1 cellular context compared by ENCODE assay signal in the genomic region with DNA sequence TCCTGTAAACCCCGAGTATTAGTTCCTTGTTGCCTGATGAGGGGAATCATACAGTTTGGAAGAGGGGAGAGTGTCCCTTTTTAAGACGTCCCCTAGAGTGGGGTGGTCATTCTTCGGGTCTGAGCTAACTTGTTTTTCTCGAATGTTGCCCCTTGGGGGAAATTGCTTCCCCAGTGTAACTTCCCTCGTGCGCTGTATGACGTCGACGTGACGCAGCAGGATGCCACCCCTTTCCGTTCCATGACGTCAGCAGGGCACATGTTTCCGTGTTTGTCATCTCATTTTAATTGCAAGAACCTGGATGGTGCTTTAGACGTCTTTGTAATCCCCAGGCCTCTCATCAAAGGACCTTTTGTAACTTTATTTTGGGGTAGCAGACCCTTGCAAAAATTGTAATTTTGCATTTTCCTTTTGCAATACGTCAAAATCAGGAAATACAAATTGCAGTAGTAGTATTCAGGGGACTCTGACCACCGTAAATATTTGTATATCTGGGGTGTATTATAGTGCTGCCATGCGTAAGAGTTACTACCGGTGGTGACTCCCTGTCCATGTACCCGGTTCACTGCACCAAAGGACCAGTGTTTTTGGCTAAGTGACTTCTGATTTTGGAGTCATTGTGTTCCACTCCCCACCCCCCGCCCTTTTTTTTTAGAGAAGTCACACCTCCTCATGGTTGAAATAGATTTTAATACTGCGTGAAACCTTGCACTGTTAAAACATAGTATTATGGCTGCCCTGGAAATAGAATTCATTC.
TF ChIP-seq lines count a peak whose summit lies in the region.

No MANE protein-coding gene starts in this region.

TF ChIP-seq in K562, 482 proteins besides CTCF, POLR2A, EP300 and RAD21 (continued from another document):
- TF ChIP-seq, protein P1, sequence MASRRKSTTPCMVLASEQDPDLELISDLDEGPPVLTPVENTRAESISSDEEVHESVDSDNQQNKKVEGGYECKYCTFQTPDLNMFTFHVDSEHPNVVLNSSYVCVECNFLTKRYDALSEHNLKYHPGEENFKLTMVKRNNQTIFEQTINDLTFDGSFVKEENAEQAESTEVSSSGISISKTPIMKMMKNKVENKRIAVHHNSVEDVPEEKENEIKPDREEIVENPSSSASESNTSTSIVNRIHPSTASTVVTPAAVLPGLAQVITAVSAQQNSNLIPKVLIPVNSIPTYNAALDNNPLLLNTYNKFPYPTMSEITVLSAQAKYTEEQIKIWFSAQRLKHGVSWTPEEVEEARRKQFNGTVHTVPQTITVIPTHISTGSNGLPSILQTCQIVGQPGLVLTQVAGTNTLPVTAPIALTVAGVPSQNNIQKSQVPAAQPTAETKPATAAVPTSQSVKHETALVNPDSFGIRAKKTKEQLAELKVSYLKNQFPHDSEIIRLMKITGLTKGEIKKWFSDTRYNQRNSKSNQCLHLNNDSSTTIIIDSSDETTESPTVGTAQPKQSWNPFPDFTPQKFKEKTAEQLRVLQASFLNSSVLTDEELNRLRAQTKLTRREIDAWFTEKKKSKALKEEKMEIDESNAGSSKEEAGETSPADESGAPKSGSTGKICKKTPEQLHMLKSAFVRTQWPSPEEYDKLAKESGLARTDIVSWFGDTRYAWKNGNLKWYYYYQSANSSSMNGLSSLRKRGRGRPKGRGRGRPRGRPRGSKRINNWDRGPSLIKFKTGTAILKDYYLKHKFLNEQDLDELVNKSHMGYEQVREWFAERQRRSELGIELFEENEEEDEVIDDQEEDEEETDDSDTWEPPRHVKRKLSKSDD (conservative IDR thresholded peaks at IDR 0.05; ENCODE audit: low read length) = no peak; the same call in 1 of the 2 replicates
- TF ChIP-seq, protein P2, sequence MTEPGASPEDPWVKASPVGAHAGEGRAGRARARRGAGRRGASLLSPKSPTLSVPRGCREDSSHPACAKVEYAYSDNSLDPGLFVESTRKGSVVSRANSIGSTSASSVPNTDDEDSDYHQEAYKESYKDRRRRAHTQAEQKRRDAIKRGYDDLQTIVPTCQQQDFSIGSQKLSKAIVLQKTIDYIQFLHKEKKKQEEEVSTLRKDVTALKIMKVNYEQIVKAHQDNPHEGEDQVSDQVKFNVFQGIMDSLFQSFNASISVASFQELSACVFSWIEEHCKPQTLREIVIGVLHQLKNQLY (CRISPR knock-in tag; conservative IDR thresholded peaks at IDR 0.05) = no peak
- no peak for TF ChIP-seq ESRRA (IDR thresholded peaks at IDR 0.05; ENCODE audit: borderline replicate concordance, low read depth)
- peak in 1 of 2 experiments; percentile 54; a peak in 1 of 4 replicates for TF ChIP-seq KDM1A (IDR thresholded peaks at IDR 0.05)
- TF ChIP-seq C11orf30 (IDR thresholded peaks at IDR 0.05; ENCODE audit: low read depth) = peak; percentile 41; the same call in 1 of the 2 replicates
- TF ChIP-seq FOXJ2 (tag; IDR thresholded peaks at IDR 0.05) = no peak
- TF ChIP-seq NFRKB (IDR thresholded peaks at IDR 0.05; ENCODE audit: low read depth) = peak; percentile 40; the same call in 1 of the 2 replicates
- TF ChIP-seq, protein P3, sequence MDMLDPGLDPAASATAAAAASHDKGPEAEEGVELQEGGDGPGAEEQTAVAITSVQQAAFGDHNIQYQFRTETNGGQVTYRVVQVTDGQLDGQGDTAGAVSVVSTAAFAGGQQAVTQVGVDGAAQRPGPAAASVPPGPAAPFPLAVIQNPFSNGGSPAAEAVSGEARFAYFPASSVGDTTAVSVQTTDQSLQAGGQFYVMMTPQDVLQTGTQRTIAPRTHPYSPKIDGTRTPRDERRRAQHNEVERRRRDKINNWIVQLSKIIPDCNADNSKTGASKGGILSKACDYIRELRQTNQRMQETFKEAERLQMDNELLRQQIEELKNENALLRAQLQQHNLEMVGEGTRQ (CRISPR knock-in tag; IDR thresholded peaks at IDR 0.05) = peak; percentile 37; the same call in 1 of the 2 replicates
- no peak for TF ChIP-seq HDAC3 (IDR thresholded peaks at IDR 0.05; ENCODE audit: borderline replicate concordance, partially characterized antibody)
- peak; percentile 5; the same call in 1 of the 2 replicates for TF ChIP-seq ZNF644 (tag; IDR thresholded peaks at IDR 0.05; ENCODE audit: low read depth)
- TF ChIP-seq, protein P4, sequence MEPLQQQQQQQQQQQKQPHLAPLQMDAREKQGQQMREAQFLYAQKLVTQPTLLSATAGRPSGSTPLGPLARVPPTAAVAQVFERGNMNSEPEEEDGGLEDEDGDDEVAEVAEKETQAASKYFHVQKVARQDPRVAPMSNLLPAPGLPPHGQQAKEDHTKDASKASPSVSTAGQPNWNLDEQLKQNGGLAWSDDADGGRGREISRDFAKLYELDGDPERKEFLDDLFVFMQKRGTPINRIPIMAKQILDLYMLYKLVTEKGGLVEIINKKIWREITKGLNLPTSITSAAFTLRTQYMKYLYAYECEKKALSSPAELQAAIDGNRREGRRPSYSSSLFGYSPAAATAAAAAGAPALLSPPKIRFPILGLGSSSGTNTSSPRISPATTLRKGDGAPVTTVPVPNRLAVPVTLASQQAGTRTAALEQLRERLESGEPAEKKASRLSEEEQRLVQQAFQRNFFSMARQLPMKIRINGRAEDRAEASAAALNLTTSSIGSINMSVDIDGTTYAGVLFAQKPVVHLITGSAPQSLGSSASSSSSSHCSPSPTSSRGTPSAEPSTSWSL (CRISPR knock-in tag; IDR thresholded peaks at IDR 0.05; ENCODE audit: borderline replicate concordance) = no peak
- TF ChIP-seq TAF1 (IDR thresholded peaks at IDR 0.05; ENCODE audit: control insufficient read depth, extremely low read depth, insufficient read depth, low read length, severe bottlenecking) = no peak
- TF ChIP-seq, protein P5, sequence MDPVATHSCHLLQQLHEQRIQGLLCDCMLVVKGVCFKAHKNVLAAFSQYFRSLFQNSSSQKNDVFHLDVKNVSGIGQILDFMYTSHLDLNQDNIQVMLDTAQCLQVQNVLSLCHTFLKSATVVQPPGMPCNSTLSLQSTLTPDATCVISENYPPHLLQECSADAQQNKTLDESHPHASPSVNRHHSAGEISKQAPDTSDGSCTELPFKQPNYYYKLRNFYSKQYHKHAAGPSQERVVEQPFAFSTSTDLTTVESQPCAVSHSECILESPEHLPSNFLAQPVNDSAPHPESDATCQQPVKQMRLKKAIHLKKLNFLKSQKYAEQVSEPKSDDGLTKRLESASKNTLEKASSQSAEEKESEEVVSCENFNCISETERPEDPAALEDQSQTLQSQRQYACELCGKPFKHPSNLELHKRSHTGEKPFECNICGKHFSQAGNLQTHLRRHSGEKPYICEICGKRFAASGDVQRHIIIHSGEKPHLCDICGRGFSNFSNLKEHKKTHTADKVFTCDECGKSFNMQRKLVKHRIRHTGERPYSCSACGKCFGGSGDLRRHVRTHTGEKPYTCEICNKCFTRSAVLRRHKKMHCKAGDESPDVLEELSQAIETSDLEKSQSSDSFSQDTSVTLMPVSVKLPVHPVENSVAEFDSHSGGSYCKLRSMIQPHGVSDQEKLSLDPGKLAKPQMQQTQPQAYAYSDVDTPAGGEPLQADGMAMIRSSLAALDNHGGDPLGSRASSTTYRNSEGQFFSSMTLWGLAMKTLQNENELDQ (CRISPR knock-in tag; IDR thresholded peaks at IDR 0.05; ENCODE audit: borderline replicate concordance) = no peak
- no peak for TF ChIP-seq ZNF696 (CRISPR knock-in tag; conservative IDR thresholded peaks at IDR 0.05)
- peak; percentile 99 for TF ChIP-seq MTA3 (IDR thresholded peaks at IDR 0.05; ENCODE audit: borderline replicate concordance)
- TF ChIP-seq ZNF79 (CRISPR knock-in tag; IDR thresholded peaks at IDR 0.05; ENCODE audit: low read depth) = no peak
